ENCODE assay signal across 1 cellular context in the genomic region with DNA sequence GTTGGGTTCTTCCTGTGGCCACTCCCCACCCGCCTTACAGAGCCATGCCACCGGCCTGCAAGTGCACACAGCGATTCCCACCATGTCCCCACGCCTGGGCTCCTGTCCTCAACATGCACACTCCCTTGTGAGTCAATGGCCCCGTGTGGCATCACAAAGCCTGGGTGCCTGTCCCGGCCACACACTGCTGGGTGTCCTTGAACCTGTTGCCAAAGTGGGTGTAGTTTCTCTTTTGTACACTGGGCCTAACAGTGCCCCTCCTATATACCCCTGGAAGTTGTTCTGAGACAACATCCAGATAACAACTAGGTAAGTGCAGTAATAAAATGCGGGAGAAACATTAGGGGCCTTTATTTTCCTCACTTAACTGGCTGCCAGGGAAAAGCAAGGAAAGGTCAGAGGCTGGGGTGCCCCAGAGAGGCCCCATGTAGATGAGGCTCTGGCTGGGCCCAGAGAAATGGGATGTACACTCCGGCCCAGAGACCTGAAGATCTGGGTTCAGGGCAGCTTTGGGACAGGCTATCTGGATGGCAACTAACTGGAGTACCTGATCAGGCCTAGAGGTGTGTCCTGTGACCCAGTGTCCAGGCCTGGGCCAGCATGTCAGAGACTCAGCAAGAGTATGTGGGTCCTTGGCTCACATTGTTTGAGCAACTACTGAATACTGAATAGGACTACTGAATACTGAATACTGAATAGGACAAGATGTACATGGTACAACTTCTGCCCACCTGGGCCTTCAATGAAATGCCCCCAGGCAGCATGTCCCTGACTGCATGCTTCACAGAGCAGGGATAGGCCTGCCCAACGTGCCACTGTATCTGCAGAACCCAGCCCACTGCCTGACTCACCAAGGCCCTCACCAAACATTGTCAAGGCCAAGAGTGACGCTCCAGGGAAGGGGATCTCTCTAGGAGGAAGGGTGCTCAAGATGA.
TF ChIP-seq lines count a peak whose summit lies in the region.

No MANE protein-coding gene starts in this region.

TF ChIP-seq in endothelial cell of umbilical vein, 7 proteins besides CTCF, POLR2A, EP300 and RAD21:
- TF ChIP-seq MYC (IDR thresholded peaks at IDR 0.05; ENCODE audit: low read depth, low read length): no peak
- no peak for TF ChIP-seq FOS (IDR thresholded peaks at IDR 0.05; ENCODE audit: borderline replicate concordance, insufficient read depth, low read length)
- TF ChIP-seq JUN (IDR thresholded peaks at IDR 0.05; ENCODE audit: borderline replicate concordance, insufficient read depth, insufficient read length, low read depth): no peak
- no peak for TF ChIP-seq GATA2 (IDR thresholded peaks at IDR 0.05; ENCODE audit: insufficient read depth, insufficient read length, low read depth, low read length)
